In genomic region chr5:90997082-90997481, GRCh38 we compare ENCODE assay signal across 35 cellular contexts.
DNase-seq lines count a peak whose midpoint lies in the region; ATAC-seq, FAIRE-seq and TF ChIP-seq lines count a peak whose summit lies in the region.
"Had no signal": no experiment of that assay in that cellular context is flagged by ENCODE, and none has a peak within 500 bp of the region (broad histone marks: within the 10 kb centered on the region; RNA-seq: fewer than 3 reads in every experiment).

No MANE protein-coding gene starts in this region.

- H3K27me3 Mint-ChIP-seq in activated CD4-positive, alpha-beta T cell treated with anti-CD3 and anti-CD28 coated beads, Interleukin-2, amount 10 ng/mL, durations not matched to agents 7 days and 5 days, result peaks cover 4% of the 10 kb centered on the region
- peaks cover 3% of the 10 kb centered on the region for H3K27me3 Mint-ChIP-seq in endothelial cell (ENCODE audit: unreplicated experiment)
- H3K27me3 Mint-ChIP-seq: CD4-positive, alpha-beta T cell had no signal

- H3K27ac ChIP-seq in K562 (ENCODE audit: extremely low read depth, low read depth, low read length), result no peak overlapping the region
- H3K27ac ChIP-seq: 22Rv1; A549; BLaER1; BLaER1 treated with 17β-estradiol and CSF1 and Interleukin-3, amounts not matched to agents 10 nM and 100 nM; C4-2B had no signal

- FAIRE-seq in K562 (lab: Jason Lieb, UNC), result no peak
- FAIRE-seq: A204.1, A549, D721Med had no signal

- no peaks in the 10 kb centered on the region for H3K27me3 ChIP-seq in K562 (ENCODE audit: control insufficient read depth in 2 of 2, insufficient read depth in 2 of 2, low read length in 2 of 2)
- H3K27me3 ChIP-seq: BE2C; BLaER1; BLaER1 treated with 17β-estradiol and CSF1 and Interleukin-3, amounts not matched to agents 10 nM and 100 nM had no signal

- CTCF ChIA-PET in activated CD4-positive, alpha-beta T cell treated with anti-CD3 and anti-CD28 coated beads, Interleukin-2, amount 10 ng/mL, durations not matched to agents 7 days and 5 days (lab: Charles Lee), result no interaction called here
- CTCF ChIA-PET in K562 (lab: Yijun Ruan, JAX; ENCODE audit: low intra/inter-chr PET ratio), result no interaction called here

- TF ChIP-seq EP300 in K562 (IDR thresholded peaks at IDR 0.05; ENCODE audit: low read length), result no peak

- peaks cover 7% of the 10 kb centered on the region for H3K9me3 Mint-ChIP-seq in activated CD4-positive, alpha-beta T cell treated with anti-CD3 and anti-CD28 coated beads, Interleukin-2, amount 10 ng/mL, durations not matched to agents 7 days and 5 days
- peaks cover 19% of the 10 kb centered on the region for H3K9me3 Mint-ChIP-seq in endothelial cell (ENCODE audit: unreplicated experiment)

- no peak overlapping the region for H3K4me2 ChIP-seq in K562 (ENCODE audit: insufficient read depth, low read length)
- H3K4me2 ChIP-seq: A549; BLaER1; BLaER1 treated with 17β-estradiol and CSF1 and Interleukin-3, amounts not matched to agents 10 nM and 100 nM had no signal

- peaks cover 6% of the 10 kb centered on the region; the same call in 2 of the 3 replicates for H3K36me3 ChIP-seq in K562 (ENCODE audit: control insufficient read depth, insufficient read depth, low read length)
- H3K36me3 ChIP-seq: BE2C; BLaER1; BLaER1 treated with 17β-estradiol and CSF1 and Interleukin-3, amounts not matched to agents 10 nM and 100 nM had no signal

- no peak for ATAC-seq in K562
- ATAC-seq in HG02938 (IDR thresholded peaks at IDR 0.05; ENCODE audit: unreplicated experiment), result no peak
- ATAC-seq: A549; CD8-positive, alpha-beta T cell had no signal

- H3K9ac ChIP-seq in K562 (ENCODE audit: insufficient read depth in 1 of 2, low read depth in 2 of 2, low read length in 2 of 2), result no peak overlapping the region
- H3K9ac ChIP-seq: BLaER1; BLaER1 treated with 17β-estradiol and CSF1 and Interleukin-3, amounts not matched to agents 10 nM and 100 nM had no signal

- DNase-seq in activated CD4-positive, alpha-beta T cell treated with anti-CD3 and anti-CD28 coated beads, Interleukin-2, amount 10 ng/mL, durations not matched to agents 7 days and 5 days, result no peak
- DNase-seq in activated CD4-positive, alpha-beta T cell treated with anti-CD3 and anti-CD28 coated beads, Interleukin-2, amount 50 U/mL, for 1 hour, result no peak
- no peak for DNase-seq in K562 (ENCODE audit: extremely low read depth in 1 of 4, low spot score in 3 of 4)
- no peak for DNase-seq in endothelial cell (ENCODE audit: low spot score)
- DNase-seq in T-helper 1 cell, result no peak
- DNase-seq: 8988T; ACHN; AML-193; BE2C; C1 segment of cervical spinal cord; Caco-2; Calu3; CD4-positive, alpha-beta memory T cell; CD4-positive, alpha-beta T cell; CD4-positive, CD25-positive, alpha-beta regulatory T cell; CD8-positive, alpha-beta memory T cell; CD8-positive, alpha-beta T cell; COR-L47; DMS 273 treated with DMSO at 0.1 percent for 48 hours; DMS153; DMS53; DMS79; DMS79 treated with DMSO at 0.1 percent for 48 hours; DND-41; EL had no signal

- no peaks in the 10 kb centered on the region for H3K36me3 Mint-ChIP-seq in activated CD4-positive, alpha-beta T cell treated with anti-CD3 and anti-CD28 coated beads, Interleukin-2, amount 10 ng/mL, durations not matched to agents 7 days and 5 days (ENCODE audit: low read depth)
- peaks cover 11% of the 10 kb centered on the region for H3K36me3 Mint-ChIP-seq in endothelial cell (ENCODE audit: low read depth, unreplicated experiment)
- H3K36me3 Mint-ChIP-seq: CD14-positive monocyte; CD4-positive, CD25-positive, alpha-beta regulatory T cell; CD8-positive, alpha-beta memory T cell; CD8-positive, alpha-beta T cell had no signal

- BruUV-seq in K562 (replicated peaks; lab: Mats Ljungman, UMichigan), result no TSS peak

- TF ChIP-seq POLR2A in K562 (conservative IDR thresholded peaks at IDR 0.05), result no peak

- H3K4me3 Mint-ChIP-seq in activated CD4-positive, alpha-beta T cell treated with anti-CD3 and anti-CD28 coated beads, Interleukin-2, amount 10 ng/mL, durations not matched to agents 7 days and 5 days, result no peak overlapping the region
- peak overlapping the region; percentile 42 for H3K4me3 Mint-ChIP-seq in endothelial cell (ENCODE audit: unreplicated experiment)
- H3K4me3 Mint-ChIP-seq: B cell; CD14-positive monocyte; CD4-positive, alpha-beta memory T cell; CD4-positive, alpha-beta T cell; CD4-positive, CD25-positive, alpha-beta regulatory T cell; CD8-positive, alpha-beta memory T cell; CD8-positive, alpha-beta T cell had no signal

- POLR2A ChIA-PET in activated CD4-positive, alpha-beta T cell treated with anti-CD3 and anti-CD28 coated beads, Interleukin-2, amount 10 ng/mL, durations not matched to agents 7 days and 5 days (lab: Charles Lee), result no interaction called here
- POLR2A ChIA-PET in K562 (lab: Yijun Ruan, JAX), result no interaction called here

- H2AFZ ChIP-seq in K562 (ENCODE audit: low read depth, low read length), result no peak overlapping the region

- WGBS in K562 (ENCODE audit: insufficient coverage, low coverage, missing lambda C conversion rate), result 70% methylated on average over 4 of the region's 4 CpGs

- no peaks in the 10 kb centered on the region for H3K9me3 ChIP-seq in K562 (replicated peaks; ENCODE audit: control insufficient read depth, insufficient read depth, low read depth, low read length)
- H3K9me3 ChIP-seq: BE2C, Caco-2 had no signal

- no peaks in the 10 kb centered on the region for H3K79me2 ChIP-seq in K562 (ENCODE audit: control insufficient read depth, insufficient read depth, low read length)

- TF ChIP-seq CTCF in K562 (IDR thresholded peaks at IDR 0.05 in 2 of 3, conservative IDR thresholded peaks at IDR 0.05 in 1 of 3; ENCODE audit: insufficient read depth in 2 of 3, low read depth in 1 of 3, low read length in 3 of 3), result no peak
- TF ChIP-seq CTCF in endothelial cell (IDR thresholded peaks at IDR 0.05; ENCODE audit: unreplicated experiment), result no peak

- TF ChIP-seq RAD21 in K562 (CRISPR knock-in tag; conservative IDR thresholded peaks at IDR 0.05 in 1 of 2, IDR thresholded peaks at IDR 0.05 in 1 of 2), result no peak

- no peaks in the 10 kb centered on the region for H3K4me1 Mint-ChIP-seq in activated CD4-positive, alpha-beta T cell treated with anti-CD3 and anti-CD28 coated beads, Interleukin-2, amount 10 ng/mL, durations not matched to agents 7 days and 5 days
- peaks cover 7% of the 10 kb centered on the region for H3K4me1 Mint-ChIP-seq in endothelial cell (ENCODE audit: unreplicated experiment)
- H3K4me1 Mint-ChIP-seq: B cell; CD14-positive monocyte; CD4-positive, alpha-beta memory T cell; CD4-positive, CD25-positive, alpha-beta regulatory T cell; CD8-positive, alpha-beta memory T cell had no signal

- intact Hi-C loops in K562 (cut with micrococcal nuclease), result no loop called here

- peak overlapping the region; percentile 5 for H3K27ac Mint-ChIP-seq in activated CD4-positive, alpha-beta T cell treated with anti-CD3 and anti-CD28 coated beads, Interleukin-2, amount 10 ng/mL, durations not matched to agents 7 days and 5 days
- H3K27ac Mint-ChIP-seq in endothelial cell (ENCODE audit: unreplicated experiment), result no peak overlapping the region
- H3K27ac Mint-ChIP-seq: B cell; CD4-positive, alpha-beta memory T cell; CD4-positive, alpha-beta T cell; CD4-positive, CD25-positive, alpha-beta regulatory T cell; CD8-positive, alpha-beta memory T cell; CD8-positive, alpha-beta T cell had no signal

- H3K4me3 ChIP-seq in K562, result no peak overlapping the region
- H3K4me3 ChIP-seq: A549; BLaER1; BLaER1 treated with 17β-estradiol and CSF1 and Interleukin-3, amounts not matched to agents 10 nM and 100 nM had no signal

- no peaks in the 10 kb centered on the region for H3K9me1 ChIP-seq in K562 (ENCODE audit: control insufficient read depth, insufficient read depth, low read length)

- no peaks in the 10 kb centered on the region for H4K20me1 ChIP-seq in K562 (replicated peaks; ENCODE audit: control insufficient read depth, insufficient read depth, low read length)
- H4K20me1 ChIP-seq: BLaER1; BLaER1 treated with 17β-estradiol and CSF1 and Interleukin-3, amounts not matched to agents 10 nM and 100 nM had no signal

- no peaks in the 10 kb centered on the region for H3K4me1 ChIP-seq in K562 (replicated peaks in 1 of 2; ENCODE audit: control insufficient read depth in 2 of 2, insufficient read depth in 2 of 2, low read length in 2 of 2)
- H3K4me1 ChIP-seq: A549; BE2C; BLaER1; BLaER1 treated with 17β-estradiol and CSF1 and Interleukin-3, amounts not matched to agents 10 nM and 100 nM had no signal

- in situ Hi-C loops in K562 (cut with MboI), result no loop called here

TF ChIP-seq in K562, 482 proteins besides CTCF, POLR2A, EP300 and RAD21:
- TF ChIP-seq CHAMP1 (IDR thresholded peaks at IDR 0.05), result peak; percentile 85
- TF ChIP-seq NFATC3 (IDR thresholded peaks at IDR 0.05), result no peak
- no peak for TF ChIP-seq TCF7 (IDR thresholded peaks at IDR 0.05; ENCODE audit: borderline replicate concordance)
- no peak for TF ChIP-seq ZNF140 (CRISPR knock-in tag; IDR thresholded peaks at IDR 0.05)
- peak; percentile 66; the same call in 1 of the 2 replicates for TF ChIP-seq CC2D1A (IDR thresholded peaks at IDR 0.05)
- no peak for TF ChIP-seq NR1H2 (CRISPR knock-in tag; IDR thresholded peaks at IDR 0.05)
